Comparison of ENCODE assay signal across 22 cellular contexts in genomic region chr5:133247145-133247709, GRCh38.
DNase-seq lines count a peak whose midpoint lies in the region; ATAC-seq and TF ChIP-seq lines count a peak whose summit lies in the region.
"Had no signal": no experiment of that assay in that cellular context is flagged by ENCODE, and none has a peak within 500 bp of the region (broad histone marks: within the 10 kb centered on the region; RNA-seq: fewer than 3 reads in every experiment).

No MANE protein-coding gene starts in this region.

- DNase-seq in NCI-H1436 treated with DMSO at 0.1 percent for 48 hours (lab: John Stamatoyannopoulos, UW) (peak; percentile 74), SK-N-DZ (ENCODE audit: low spot score) (peak; percentile 27), erythroblast (lab: John Stamatoyannopoulos, UW) (peak; percentile 21 to 30), NK-92 (lab: John Stamatoyannopoulos, UW; ENCODE audit: unreplicated experiment) (no peak), heart right ventricle (no peak)
- DNase-seq in stimulated activated CD4-positive, alpha-beta T cell treated with anti-CD3 and anti-CD28 coated beads, Interleukin-2, amount 100 ng/mL, for 24 hours: no peak
- DNase-seq: activated CD4-positive, alpha-beta T cell treated with anti-CD3 and anti-CD28 coated beads for 36 hours; activated CD8-positive, alpha-beta memory T cell treated with anti-CD3 and anti-CD28 coated beads for 24 hours; activated naive CD4-positive, alpha-beta T cell treated with Interleukin-2 at 50 U/mL for 16 hours; activated T-cell treated with anti-CD3 and anti-CD28 coated beads, Interleukin-2, amount 50 U/mL, for 48 hours; CD8-positive, alpha-beta memory T cell; DMS153; effector memory CD8-positive, alpha-beta T cell; immature natural killer cell; Kasumi-1; naive thymus-derived CD4-positive, alpha-beta T cell had no signal

- H3K4me1 ChIP-seq in HEK293 (ENCODE audit: control insufficient read depth, insufficient read depth, low read length) (peaks cover 16% of the 10 kb centered on the region), heart right ventricle (peaks cover 0 to 15% (median 0%) of the 10 kb centered on the region in 9 donors)
- H3K4me1 ChIP-seq: colonic mucosa, esophagus muscularis mucosa had no signal

- CTCF ChIA-PET in HEK293 (lab: Yijun Ruan, JAX): interaction anchor here (0.5 to 1.8 kb wide), 9 partner anchors 10 to 572 kb away, joined by 3 to 12 read pairs (median 4); no protein-coding TSS in a partner anchor

- TF ChIP-seq CTCF in HEK293 (tag by site-specific recombination; IDR thresholded peaks at IDR 0.05): no peak
- no peak for TF ChIP-seq CTCF in heart right ventricle (IDR thresholded peaks at IDR 0.05)

- H3K27ac ChIP-seq in HEK293 (ENCODE audit: extremely low read depth, low read depth, low read length) (no peak overlapping the region), heart right ventricle (no peak overlapping the region)
- H3K27ac ChIP-seq: colonic mucosa, esophagus muscularis mucosa, skin epidermis had no signal

- no peak overlapping the region for H3K4me3 ChIP-seq in HEK293 (ENCODE audit: low read depth, low read length)
- H3K4me3 ChIP-seq in heart right ventricle: no peak overlapping the region
- H3K4me3 ChIP-seq: colonic mucosa, esophagus muscularis mucosa, skin epidermis had no signal

- POLR2A ChIA-PET in HEK293 (lab: Yijun Ruan, JAX): no interaction called here

- no peak for TF ChIP-seq POLR2A in erythroblast (IDR thresholded peaks at IDR 0.05; ENCODE audit: low read length)

- WGBS in heart right ventricle, 2 donors: 72 to 80% methylated on average over 5 of the region's 5 CpGs

- ATAC-seq in GM18873 (IDR thresholded peaks at IDR 0.05; ENCODE audit: low FRiP score, unreplicated experiment) (no peak), heart right ventricle (no peak)
- ATAC-seq: activated CD4-positive, alpha-beta T cell treated with anti-CD3 and anti-CD28 coated beads for 36 hours; effector memory CD8-positive, alpha-beta T cell; Right ventricle myocardium inferior had no signal

- H3K27me3 ChIP-seq in heart right ventricle: no peaks in the 10 kb centered on the region
- H3K27me3 ChIP-seq: colonic mucosa, esophagus muscularis mucosa had no signal

- intact Hi-C loops in heart right ventricle (cut with DNase I): loop anchor here in 7 of 10 donors (5.0 to 10.0 kb wide), 4 partner anchors 122 to 135 kb away; no protein-coding TSS in a partner anchor

- H3K9me3 ChIP-seq in HEK293 (ENCODE audit: control insufficient read depth, insufficient read depth, low read depth, low read length) (no peaks in the 10 kb centered on the region), heart right ventricle (no peaks in the 10 kb centered on the region)
- H3K9me3 ChIP-seq: colonic mucosa, esophagus muscularis mucosa had no signal

- H3K36me3 ChIP-seq in HEK293 (ENCODE audit: control insufficient read depth in 2 of 2, insufficient read depth in 1 of 2, low read length in 2 of 2) (no peaks in the 10 kb centered on the region), heart right ventricle (no peaks in the 10 kb centered on the region)
- H3K36me3 ChIP-seq: colonic mucosa, esophagus muscularis mucosa had no signal

TF ChIP-seq in HEK293, 187 proteins besides CTCF, POLR2A, EP300 and RAD21:
- TF ChIP-seq ZFP69B (tag by site-specific recombination; IDR thresholded peaks at IDR 0.05) (no peak), SP2 (tag by site-specific recombination; IDR thresholded peaks at IDR 0.05) (no peak), ZNF785 (tag by site-specific recombination; IDR thresholded peaks at IDR 0.05) (no peak), FEZF1 (tag by site-specific recombination; IDR thresholded peaks at IDR 0.05) (no peak), ZNF132 (tag by site-specific recombination; IDR thresholded peaks at IDR 0.05; ENCODE audit: borderline replicate concordance) (no peak), REST (tag by site-specific recombination; IDR thresholded peaks at IDR 0.05) (peak; percentile 86), SP7 (tag by site-specific recombination; IDR thresholded peaks at IDR 0.05) (0 out of 2 replicates have a peak, but pooled peaks have one; percentile 38), ZNF18 (tag by site-specific recombination; IDR thresholded peaks at IDR 0.05) (no peak)
TF ChIP-seq in HEK293: peak in this region for 2.

Comparison
In these comparisons a context has a peak if more than half of its experiments do, and no peak if none do; other contexts are left out.
1. DNase-seq: peak in NCI-H1436 treated with DMSO at 0.1 percent for 48 hours (single experiment), SK-N-DZ (single experiment) and erythroblast (2 of 2); none in NK-92 (single experiment), heart right ventricle (0 of 2) and stimulated activated CD4-positive, alpha-beta T cell treated with anti-CD3 and anti-CD28 coated beads, Interleukin-2, amount 100 ng/mL, for 24 hours (0 of 2).